Comparison of ENCODE assay signal across 8 cellular contexts in genomic region chr1:174153085-174153824, GRCh38. TPM values are rescaled to one million over a fixed set of nuclear protein-coding genes. Genes with fewer than 3 reads are reported as not detected.
A peak's percentile ranks its signal among the peaks of the same experiment; 100 is the strongest.
DNase-seq lines count a peak whose midpoint lies in the region; ATAC-seq lines count a peak whose summit lies in the region.

No MANE protein-coding gene starts in this region.

- CTCF ChIA-PET in activated CD8-positive, alpha-beta memory T cell treated with anti-CD3 and anti-CD28 coated beads, Interleukin-2, amount 10 ng/mL, durations not matched to agents 7 days and 5 days (lab: Charles Lee): interaction anchor here (0.6 to 2.5 kb wide), 11 partner anchors 9 to 156 kb away, joined by 3 to 12 read pairs (median 3); partner anchors contain the start of gene RC3H1
- CTCF ChIA-PET in activated CD4-positive, alpha-beta memory T cell treated with anti-CD3 and anti-CD28 coated beads, Interleukin-2, amount 10 ng/mL, durations not matched to agents 7 days and 5 days (lab: Charles Lee): interaction anchor here (1.0 to 2.6 kb wide), 7 partner anchors 13 to 328 kb away, joined by 3 to 16 read pairs (median 3); no protein-coding TSS in a partner anchor

- H3K4me1 Mint-ChIP-seq in activated CD8-positive, alpha-beta memory T cell treated with anti-CD3 and anti-CD28 coated beads, Interleukin-2, amount 10 ng/mL, durations not matched to agents 7 days and 5 days: peaks cover 48% of the 10 kb centered on the region
- H3K4me1 Mint-ChIP-seq in activated CD4-positive, alpha-beta memory T cell treated with anti-CD3 and anti-CD28 coated beads, Interleukin-2, amount 10 ng/mL, durations not matched to agents 7 days and 5 days: peaks cover 59% of the 10 kb centered on the region
- H3K4me1 Mint-ChIP-seq in natural killer cell treated with Interleukin-12 subunit alpha and Interleukin-12 subunit beta and Interleukin-15 and Interleukin-18, amount 100 ng/mL, for 72 hours (ENCODE audit: low read depth in 2 of 2): peaks cover 29 to 45% of the 10 kb centered on the region in 2 donors

- peak; percentile 83 for ATAC-seq in activated CD8-positive, alpha-beta memory T cell treated with anti-CD3 and anti-CD28 coated beads, Interleukin-2, amount 10 ng/mL, durations not matched to agents 7 days and 5 days
- ATAC-seq in HG03432 (IDR thresholded peaks at IDR 0.05; ENCODE audit: unreplicated experiment): peak; percentile 58
- ATAC-seq in natural killer cell treated with Interleukin-12 subunit alpha and Interleukin-12 subunit beta and Interleukin-15 and Interleukin-18, amount 100 ng/mL, for 72 hours: peak; percentile 92 to 94
- no peak for ATAC-seq in HG02840 (IDR thresholded peaks at IDR 0.05; ENCODE audit: low FRiP score, unreplicated experiment)

- peaks cover 5% of the 10 kb centered on the region for H3K36me3 Mint-ChIP-seq in activated CD8-positive, alpha-beta memory T cell treated with anti-CD3 and anti-CD28 coated beads, Interleukin-2, amount 10 ng/mL, durations not matched to agents 7 days and 5 days
- H3K36me3 Mint-ChIP-seq in activated CD4-positive, alpha-beta memory T cell treated with anti-CD3 and anti-CD28 coated beads, Interleukin-2, amount 10 ng/mL, durations not matched to agents 7 days and 5 days (ENCODE audit: low read depth): peaks cover 5% of the 10 kb centered on the region
- peaks cover under 1% of the 10 kb centered on the region for H3K36me3 Mint-ChIP-seq in natural killer cell treated with Interleukin-12 subunit alpha and Interleukin-12 subunit beta and Interleukin-15 and Interleukin-18, amount 100 ng/mL, for 72 hours

- H3K27me3 Mint-ChIP-seq in activated CD8-positive, alpha-beta memory T cell treated with anti-CD3 and anti-CD28 coated beads, Interleukin-2, amount 10 ng/mL, durations not matched to agents 7 days and 5 days: no peaks in the 10 kb centered on the region
- H3K27me3 Mint-ChIP-seq in activated CD4-positive, alpha-beta memory T cell treated with anti-CD3 and anti-CD28 coated beads, Interleukin-2, amount 10 ng/mL, durations not matched to agents 7 days and 5 days: no peaks in the 10 kb centered on the region
- no peaks in the 10 kb centered on the region for H3K27me3 Mint-ChIP-seq in natural killer cell treated with Interleukin-12 subunit alpha and Interleukin-12 subunit beta and Interleukin-15 and Interleukin-18, amount 100 ng/mL, for 72 hours

- POLR2A ChIA-PET in activated CD4-positive, alpha-beta memory T cell treated with anti-CD3 and anti-CD28 coated beads, Interleukin-2, amount 10 ng/mL, durations not matched to agents 7 days and 5 days (lab: Charles Lee): interaction anchor here (0.6 to 4.5 kb wide), 7 partner anchors 13 to 438 kb away, joined by 4 to 15 read pairs (median 5); partner anchors contain the start of genes GAS5, KLHL20, RC3H1 and ZBTB37

- peak overlapping the region; percentile 73 for H3K27ac Mint-ChIP-seq in activated CD8-positive, alpha-beta memory T cell treated with anti-CD3 and anti-CD28 coated beads, Interleukin-2, amount 10 ng/mL, durations not matched to agents 7 days and 5 days
- peak overlapping the region; percentile 69 for H3K27ac Mint-ChIP-seq in activated CD4-positive, alpha-beta memory T cell treated with anti-CD3 and anti-CD28 coated beads, Interleukin-2, amount 10 ng/mL, durations not matched to agents 7 days and 5 days
- peak overlapping the region; percentile 58 to 74 for H3K27ac Mint-ChIP-seq in natural killer cell treated with Interleukin-12 subunit alpha and Interleukin-12 subunit beta and Interleukin-15 and Interleukin-18, amount 100 ng/mL, for 72 hours

- DNase-seq in activated CD8-positive, alpha-beta memory T cell treated with anti-CD3 and anti-CD28 coated beads, Interleukin-2, amount 10 ng/mL, durations not matched to agents 7 days and 5 days: no peak
- DNase-seq in activated CD8-positive, alpha-beta memory T cell treated with anti-CD3 and anti-CD28 coated beads, Interleukin-2, amount 50 U/mL, for 48 hours: no peak
- no peak for DNase-seq in activated CD4-positive, alpha-beta memory T cell treated with anti-CD3 and anti-CD28 coated beads, Interleukin-2, amount 10 ng/mL, durations not matched to agents 7 days and 5 days
- DNase-seq in natural killer cell treated with Interleukin-12 subunit alpha and Interleukin-12 subunit beta and Interleukin-15 and Interleukin-18, amount 100 ng/mL, for 72 hours (ENCODE audit: low spot score): no peak
- DNase-seq in cerebellar nuclear complex (lab: John Stamatoyannopoulos, UW) (no peak), ureter (ENCODE audit: low spot score) (no peak)

- H3K4me3 Mint-ChIP-seq in activated CD8-positive, alpha-beta memory T cell treated with anti-CD3 and anti-CD28 coated beads, Interleukin-2, amount 10 ng/mL, durations not matched to agents 7 days and 5 days: peak overlapping the region; percentile 28
- H3K4me3 Mint-ChIP-seq in activated CD4-positive, alpha-beta memory T cell treated with anti-CD3 and anti-CD28 coated beads, Interleukin-2, amount 10 ng/mL, durations not matched to agents 7 days and 5 days: no peak overlapping the region
- peak overlapping the region; percentile 22 for H3K4me3 Mint-ChIP-seq in natural killer cell treated with Interleukin-12 subunit alpha and Interleukin-12 subunit beta and Interleukin-15 and Interleukin-18, amount 100 ng/mL, for 72 hours

- H3K9me3 Mint-ChIP-seq in activated CD8-positive, alpha-beta memory T cell treated with anti-CD3 and anti-CD28 coated beads, Interleukin-2, amount 10 ng/mL, durations not matched to agents 7 days and 5 days (ENCODE audit: low read depth): peaks cover under 1% of the 10 kb centered on the region
- peaks cover 5% of the 10 kb centered on the region for H3K9me3 Mint-ChIP-seq in activated CD4-positive, alpha-beta memory T cell treated with anti-CD3 and anti-CD28 coated beads, Interleukin-2, amount 10 ng/mL, durations not matched to agents 7 days and 5 days
- H3K9me3 Mint-ChIP-seq in natural killer cell treated with Interleukin-12 subunit alpha and Interleukin-12 subunit beta and Interleukin-15 and Interleukin-18, amount 100 ng/mL, for 72 hours: no peaks in the 10 kb centered on the region

RNA-seq across cellular contexts. Expression of gene RABGAP1L, which starts 6.1 kb away (rescaled TPM):
- total RNA-seq in activated CD8-positive, alpha-beta memory T cell treated with anti-CD3 and anti-CD28 coated beads, Interleukin-2, amount 10 ng/mL, durations not matched to agents 7 days and 5 days: 10 to 100 TPM; 60.5 to 83.5 TPM
- 10 to 100 TPM; 76.8 to 80.5 TPM for total RNA-seq in activated CD4-positive, alpha-beta memory T cell treated with anti-CD3 and anti-CD28 coated beads, Interleukin-2, amount 10 ng/mL, durations not matched to agents 7 days and 5 days
- 100 to 1,000 TPM in 1 of 2 donors, 10 to 100 TPM in 1; 53.4 to 101 TPM for total RNA-seq in natural killer cell treated with Interleukin-12 subunit alpha and Interleukin-12 subunit beta and Interleukin-15 and Interleukin-18, amount 100 ng/mL, for 72 hours
- 114 TPM for total RNA-seq in ureter
